20 cellular contexts compared by ENCODE assay signal in the genomic region with DNA sequence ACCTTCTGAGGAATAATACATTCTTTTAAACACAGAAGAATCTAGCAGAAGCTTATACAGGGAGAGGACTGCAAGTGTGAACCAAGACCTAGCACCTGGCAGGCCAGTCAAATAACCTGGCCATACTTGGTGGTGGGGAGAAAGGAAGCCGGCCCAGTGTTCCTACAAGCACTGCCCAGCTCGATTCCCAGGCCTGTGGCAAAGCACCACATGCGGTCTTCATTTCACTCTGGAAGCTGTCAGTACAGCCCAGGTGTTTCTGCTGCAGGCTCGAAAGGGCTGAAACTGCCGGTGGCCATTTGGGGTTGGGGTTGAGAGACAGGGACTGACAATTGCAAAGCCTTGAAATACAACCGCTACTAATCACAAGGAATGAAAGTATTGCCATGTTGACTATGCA. TPM values are rescaled to one million over a fixed set of nuclear protein-coding genes. Genes with fewer than 3 reads are reported as not detected.
"Had no signal": no experiment of that assay in that cellular context is flagged by ENCODE, and none has a peak within 500 bp of the region (broad histone marks: within the 10 kb centered on the region; RNA-seq: fewer than 3 reads in every experiment).

No MANE protein-coding gene starts in this region.

- H3K4me2 ChIP-seq: smooth muscle cell had no signal

- H3K79me2 ChIP-seq: parathyroid adenoma had no signal

- FAIRE-seq: endometrium had no signal

- H2AFZ ChIP-seq: parathyroid adenoma had no signal

- H3K36me3 ChIP-seq: ascending aorta, heart right ventricle, thoracic aorta had no signal

- H3K4me1 Mint-ChIP-seq: immature natural killer cell; stimulated activated effector memory CD8-positive, alpha-beta T cell treated with anti-CD3 and anti-CD28 coated beads, Interleukin-12 subunit alpha, Interleukin-12 subunit beta, amount 100 ng/mL, for 72 hours had no signal

- H3K4me3 Mint-ChIP-seq: activated T-cell treated with anti-CD3 and anti-CD28 coated beads, Interleukin-2, amount 50 U/mL, for 4 hours; immature natural killer cell; mesothelial cell of epicardium; natural killer cell treated with Interleukin-12 subunit alpha and Interleukin-12 subunit beta and Interleukin-15 and Interleukin-18, amount 100 ng/mL, for 72 hours; stimulated activated effector memory CD8-positive, alpha-beta T cell treated with anti-CD3 and anti-CD28 coated beads, Interleukin-12 subunit alpha, Interleukin-12 subunit beta, amount 100 ng/mL, for 72 hours had no signal

- ATAC-seq: activated CD4-positive, CD25-positive, alpha-beta regulatory T cell treated with anti-CD3 and anti-CD28 coated beads, Interleukin-2, amount 50 U/mL, for 24 hours; activated T-cell treated with anti-CD3 and anti-CD28 coated beads, Interleukin-2, amount 50 U/mL, for 4 hours; heart right ventricle; natural killer cell treated with Interleukin-12 subunit alpha and Interleukin-12 subunit beta and Interleukin-15 and Interleukin-18, amount 100 ng/mL, for 72 hours; sciatic nerve; stimulated activated effector memory CD8-positive, alpha-beta T cell treated with anti-CD3 and anti-CD28 coated beads, Interleukin-12 subunit alpha, Interleukin-12 subunit beta, amount 100 ng/mL, for 72 hours had no signal

- DNase-seq: activated CD4-positive, alpha-beta T cell treated with anti-CD3 and anti-CD28 coated beads, Interleukin-2, amount 50 U/mL, for 1 hour; activated CD8-positive, alpha-beta memory T cell treated with anti-CD3 and anti-CD28 coated beads, Interleukin-2, amount 50 U/mL, for 4 hours; activated naive CD4-positive, alpha-beta T cell treated with anti-CD3 and anti-CD28 coated beads, Interleukin-2, amount 50 U/mL, for 16 hours; activated T-cell treated with anti-CD3 and anti-CD28 coated beads, Interleukin-2, amount 50 U/mL, for 4 hours; cerebellar nuclear complex; cortex of kidney; heart right ventricle; immature natural killer cell; stimulated activated CD4-positive, alpha-beta T cell treated with anti-CD3 and anti-CD28 coated beads, Interleukin-4, amount 100 ng/mL, for 24 hours had no signal

- H3K4me3 ChIP-seq: ascending aorta, heart right ventricle, smooth muscle cell, thoracic aorta had no signal

- H3K4me1 ChIP-seq: ascending aorta, heart right ventricle, parathyroid adenoma had no signal

- H3K36me3 Mint-ChIP-seq: stimulated activated effector memory CD8-positive, alpha-beta T cell treated with anti-CD3 and anti-CD28 coated beads, Interleukin-12 subunit alpha, Interleukin-12 subunit beta, amount 100 ng/mL, for 72 hours had no signal

- H3K27me3 ChIP-seq: ascending aorta had no signal

- H3K27ac ChIP-seq: ascending aorta, heart right ventricle, parathyroid adenoma, thoracic aorta had no signal

- H3K9ac ChIP-seq: parathyroid adenoma had no signal

- H3K27ac Mint-ChIP-seq: immature natural killer cell; mesothelial cell of epicardium; natural killer cell treated with Interleukin-12 subunit alpha and Interleukin-12 subunit beta and Interleukin-15 and Interleukin-18, amount 100 ng/mL, for 72 hours; stimulated activated effector memory CD8-positive, alpha-beta T cell treated with anti-CD3 and anti-CD28 coated beads, Interleukin-12 subunit alpha, Interleukin-12 subunit beta, amount 100 ng/mL, for 72 hours had no signal

RNA-seq across cellular contexts. Expression of gene EGFR, which starts 50.8 kb away (rescaled TPM):
- total RNA-seq: natural killer cell treated with Interleukin-12 subunit alpha and Interleukin-12 subunit beta and Interleukin-15 and Interleukin-18, amount 100 ng/mL, for 72 hours; T-helper 1 cell treated with Interleukin-12 subunit alpha and Interleukin-12 subunit beta and Interleukin-4 antibody, amounts not matched to agents 30 ng/mL and 1 ng/mL, for 36 hours had no signal
- polyA plus RNA-seq: immature natural killer cell had no signal
